1 cellular context compared by ENCODE assay signal in genomic region chr15:81027200-81027599, GRCh38.
TF ChIP-seq lines count a peak whose summit lies in the region.

No MANE protein-coding gene starts in this region.

TF ChIP-seq in WTC11, 78 proteins besides CTCF, POLR2A, EP300 and RAD21 (continued from another document):
- no peak for TF ChIP-seq AFF4 (CRISPR knock-in tag; IDR thresholded peaks at IDR 0.05; ENCODE audit: borderline replicate concordance)
- no peak for TF ChIP-seq SOX15 (CRISPR knock-in tag; IDR thresholded peaks at IDR 0.05)
- TF ChIP-seq CREM (CRISPR knock-in tag; IDR thresholded peaks at IDR 0.05): no peak
- no peak for TF ChIP-seq ZNF138 (CRISPR knock-in tag; conservative IDR thresholded peaks at IDR 0.05)
- TF ChIP-seq RORB (CRISPR knock-in tag; IDR thresholded peaks at IDR 0.05): no peak
- TF ChIP-seq CREB1 (CRISPR knock-in tag; IDR thresholded peaks at IDR 0.05): no peak
- TF ChIP-seq IRF2 (CRISPR knock-in tag; IDR thresholded peaks at IDR 0.05; ENCODE audit: borderline replicate concordance, low read depth): no peak
